13 cellular contexts compared by ENCODE assay signal in the genomic region with DNA sequence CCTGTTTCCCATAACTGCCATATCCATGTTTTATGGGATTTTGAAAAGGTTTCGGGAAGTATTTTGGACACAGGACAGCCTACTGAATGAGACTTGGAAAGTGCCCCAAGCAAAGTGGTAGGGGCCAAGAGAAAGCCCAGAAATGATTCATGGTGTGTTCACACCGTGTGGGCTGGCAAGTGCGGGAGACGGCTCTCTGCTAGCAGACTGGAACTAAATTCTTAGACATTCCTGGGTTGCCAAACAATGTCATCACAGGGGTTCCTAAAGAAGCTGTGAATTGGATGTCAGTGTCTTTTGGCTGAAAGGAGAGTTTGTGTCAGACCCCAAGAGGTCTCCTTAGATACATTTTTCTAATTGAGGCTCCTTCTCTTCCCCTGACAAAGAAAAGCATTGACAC.
DNase-seq lines count a peak whose midpoint lies in the region; ATAC-seq and TF ChIP-seq lines count a peak whose summit lies in the region.
"Had no signal": no experiment of that assay in that cellular context is flagged by ENCODE, and none has a peak within 500 bp of the region (broad histone marks: within the 10 kb centered on the region; RNA-seq: fewer than 3 reads in every experiment).

No MANE protein-coding gene starts in this region.

- CTCF ChIA-PET in RWPE1 (lab: Yijun Ruan, JAX), result interaction anchor here (0.6 kb wide), 1 partner anchor 404 kb away, joined by 4 read pairs; no protein-coding TSS in a partner anchor

- H3K36me3 ChIP-seq in osteoblast (ENCODE audit: insufficient read depth, low read length), result no peaks in the 10 kb centered on the region

- H3K27ac ChIP-seq in RWPE1, result peak overlapping the region; percentile 30; the same call in 1 of the 2 replicates
- peak overlapping the region; percentile 71 for H3K27ac ChIP-seq in osteoblast (ENCODE audit: low read depth, low read length)
- H3K27ac ChIP-seq: epithelial cell of prostate had no signal

- POLR2A ChIA-PET in RWPE1 (lab: Yijun Ruan, JAX; ENCODE audit: low non-redundant PET), result no interaction called here

- peaks cover 30% of the 10 kb centered on the region for H3K4me1 ChIP-seq in osteoblast (ENCODE audit: insufficient read depth, low read length)

- no peaks in the 10 kb centered on the region for H3K79me2 ChIP-seq in osteoblast (ENCODE audit: insufficient read depth, low read length)

- H3K4me2 ChIP-seq in osteoblast (ENCODE audit: insufficient read depth, low read length), result peak overlapping the region; percentile 53

- peak overlapping the region; percentile 71 for H2AFZ ChIP-seq in osteoblast (ENCODE audit: low read length)

- ATAC-seq in HG02610 (IDR thresholded peaks at IDR 0.05; ENCODE audit: unreplicated experiment) (no peak), HG03097 (IDR thresholded peaks at IDR 0.05; ENCODE audit: low FRiP score, unreplicated experiment) (no peak)
- ATAC-seq: T-helper 17 cell had no signal

- H4K20me1 ChIP-seq in osteoblast (ENCODE audit: insufficient read depth, low read length), result no peaks in the 10 kb centered on the region

- no peak overlapping the region for H3K4me3 ChIP-seq in fibroblast of mammary gland (ENCODE audit: control insufficient read depth, low read depth, low read length)
- H3K4me3 ChIP-seq in osteoblast (ENCODE audit: insufficient read depth, low read length), result peak overlapping the region; percentile 30

- H3K9me3 ChIP-seq in osteoblast (ENCODE audit: low read depth, low read length), result no peaks in the 10 kb centered on the region

- H3K27me3 ChIP-seq in osteoblast (ENCODE audit: insufficient read depth, low read length), result no peaks in the 10 kb centered on the region

- TF ChIP-seq CTCF in RWPE1 (conservative IDR thresholded peaks at IDR 0.05; ENCODE audit: low read depth) (no peak), fibroblast of mammary gland (conservative IDR thresholded peaks at IDR 0.05; ENCODE audit: control insufficient read depth, insufficient read depth, low read depth, low read length) (no peak), osteoblast (IDR thresholded peaks at IDR 0.05; ENCODE audit: extremely low read depth, low read depth, low read length) (no peak)

- peak; percentile 54 for DNase-seq in GM04503 (ENCODE audit: low read depth)
- peak; percentile 60 for DNase-seq in RWPE1 (ENCODE audit: low spot score)
- peak; percentile 68 for DNase-seq in fibroblast of mammary gland (ENCODE audit: low read depth)
- no peak for DNase-seq in osteoblast (ENCODE audit: insufficient read length, low spot score, missing footprints)
- DNase-seq in NCI-H2081 treated with DMSO at 0.1 percent for 48 hours (lab: John Stamatoyannopoulos, UW), result no peak
- DNase-seq in retina, result no peak
- DNase-seq: activated CD4-positive, alpha-beta T cell treated with anti-CD3 and anti-CD28 coated beads, Interleukin-2, amount 10 ng/mL, durations not matched to agents 7 days and 5 days; COR-L47; NCI-H1694 treated with DMSO at 0.1 percent for 48 hours; T-helper 17 cell had no signal

Comparison
In these comparisons a context has a peak if more than half of its experiments do, and no peak if none do; other contexts are left out.
1. DNase-seq: peak in GM04503 (single experiment), RWPE1 (single experiment) and fibroblast of mammary gland (single experiment); none in osteoblast (single experiment), NCI-H2081 treated with DMSO at 0.1 percent for 48 hours (single experiment) and retina (single experiment).